1 cellular context compared by ENCODE assay signal in the genomic region with DNA sequence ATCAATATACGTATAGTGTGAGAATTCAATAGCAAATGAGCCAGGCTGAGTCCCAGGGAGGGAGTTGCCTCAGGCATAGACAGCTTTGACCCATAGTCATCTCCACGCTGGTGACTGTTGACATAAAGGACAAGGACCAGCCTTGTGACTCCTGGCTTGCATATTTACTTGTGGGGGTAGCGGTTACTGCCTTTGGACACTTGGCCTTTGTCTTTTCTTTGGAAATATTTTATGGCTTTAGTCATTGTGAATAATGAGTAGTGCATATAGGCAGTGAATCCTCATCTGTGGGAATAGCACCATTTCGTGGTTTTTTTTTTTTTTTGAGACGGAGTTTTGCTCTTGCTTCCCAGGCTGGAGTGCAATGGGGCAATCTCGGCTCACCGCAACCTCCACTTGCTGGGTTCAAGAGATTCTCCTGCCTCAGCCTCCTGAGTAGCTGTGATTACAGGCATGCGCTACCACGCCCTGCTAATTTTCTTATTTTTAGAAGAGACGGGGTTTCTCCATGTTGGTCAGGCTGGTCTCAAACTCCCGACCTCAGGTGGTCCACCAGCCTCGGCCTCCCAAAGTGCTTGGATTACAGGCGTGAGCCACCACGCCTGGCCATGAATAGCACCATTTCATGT.
TF ChIP-seq lines count a peak whose summit lies in the region.
"Not testable (repeated sequence)": the region's sequence is repeated elsewhere in the genome, so short reads cannot be mapped to it uniquely, and the experiment has no call there.

No MANE protein-coding gene starts in this region.

TF ChIP-seq in HepG2, 621 proteins besides CTCF, POLR2A, EP300 and RAD21 (continued from another document and continues in another):
- TF ChIP-seq, protein P1, sequence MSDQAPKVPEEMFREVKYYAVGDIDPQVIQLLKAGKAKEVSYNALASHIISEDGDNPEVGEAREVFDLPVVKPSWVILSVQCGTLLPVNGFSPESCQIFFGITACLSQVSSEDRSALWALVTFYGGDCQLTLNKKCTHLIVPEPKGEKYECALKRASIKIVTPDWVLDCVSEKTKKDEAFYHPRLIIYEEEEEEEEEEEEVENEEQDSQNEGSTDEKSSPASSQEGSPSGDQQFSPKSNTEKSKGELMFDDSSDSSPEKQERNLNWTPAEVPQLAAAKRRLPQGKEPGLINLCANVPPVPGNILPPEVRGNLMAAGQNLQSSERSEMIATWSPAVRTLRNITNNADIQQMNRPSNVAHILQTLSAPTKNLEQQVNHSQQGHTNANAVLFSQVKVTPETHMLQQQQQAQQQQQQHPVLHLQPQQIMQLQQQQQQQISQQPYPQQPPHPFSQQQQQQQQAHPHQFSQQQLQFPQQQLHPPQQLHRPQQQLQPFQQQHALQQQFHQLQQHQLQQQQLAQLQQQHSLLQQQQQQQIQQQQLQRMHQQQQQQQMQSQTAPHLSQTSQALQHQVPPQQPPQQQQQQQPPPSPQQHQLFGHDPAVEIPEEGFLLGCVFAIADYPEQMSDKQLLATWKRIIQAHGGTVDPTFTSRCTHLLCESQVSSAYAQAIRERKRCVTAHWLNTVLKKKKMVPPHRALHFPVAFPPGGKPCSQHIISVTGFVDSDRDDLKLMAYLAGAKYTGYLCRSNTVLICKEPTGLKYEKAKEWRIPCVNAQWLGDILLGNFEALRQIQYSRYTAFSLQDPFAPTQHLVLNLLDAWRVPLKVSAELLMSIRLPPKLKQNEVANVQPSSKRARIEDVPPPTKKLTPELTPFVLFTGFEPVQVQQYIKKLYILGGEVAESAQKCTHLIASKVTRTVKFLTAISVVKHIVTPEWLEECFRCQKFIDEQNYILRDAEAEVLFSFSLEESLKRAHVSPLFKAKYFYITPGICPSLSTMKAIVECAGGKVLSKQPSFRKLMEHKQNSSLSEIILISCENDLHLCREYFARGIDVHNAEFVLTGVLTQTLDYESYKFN (CRISPR knock-in tag; conservative IDR thresholded peaks at IDR 0.05): peak; percentile 97
- TF ChIP-seq, protein P2, sequence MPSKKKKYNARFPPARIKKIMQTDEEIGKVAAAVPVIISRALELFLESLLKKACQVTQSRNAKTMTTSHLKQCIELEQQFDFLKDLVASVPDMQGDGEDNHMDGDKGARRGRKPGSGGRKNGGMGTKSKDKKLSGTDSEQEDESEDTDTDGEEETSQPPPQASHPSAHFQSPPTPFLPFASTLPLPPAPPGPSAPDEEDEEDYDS (CRISPR knock-in tag; IDR thresholded peaks at IDR 0.05): peak; percentile 38; the same call in 1 of the 2 replicates
- TF ChIP-seq BCL3 (CRISPR knock-in tag; IDR thresholded peaks at IDR 0.05): peak; percentile 62; the same call in 1 of the 2 replicates
- peak; percentile 77; the same call in 1 of the 2 replicates for TF ChIP-seq JUNB (CRISPR knock-in tag; IDR thresholded peaks at IDR 0.05; ENCODE audit: borderline replicate concordance)
- TF ChIP-seq ZNF335 (CRISPR knock-in tag; IDR thresholded peaks at IDR 0.05): 0 out of 2 replicates have a peak, but pooled peaks have one; percentile 49
- TF ChIP-seq, protein P3, sequence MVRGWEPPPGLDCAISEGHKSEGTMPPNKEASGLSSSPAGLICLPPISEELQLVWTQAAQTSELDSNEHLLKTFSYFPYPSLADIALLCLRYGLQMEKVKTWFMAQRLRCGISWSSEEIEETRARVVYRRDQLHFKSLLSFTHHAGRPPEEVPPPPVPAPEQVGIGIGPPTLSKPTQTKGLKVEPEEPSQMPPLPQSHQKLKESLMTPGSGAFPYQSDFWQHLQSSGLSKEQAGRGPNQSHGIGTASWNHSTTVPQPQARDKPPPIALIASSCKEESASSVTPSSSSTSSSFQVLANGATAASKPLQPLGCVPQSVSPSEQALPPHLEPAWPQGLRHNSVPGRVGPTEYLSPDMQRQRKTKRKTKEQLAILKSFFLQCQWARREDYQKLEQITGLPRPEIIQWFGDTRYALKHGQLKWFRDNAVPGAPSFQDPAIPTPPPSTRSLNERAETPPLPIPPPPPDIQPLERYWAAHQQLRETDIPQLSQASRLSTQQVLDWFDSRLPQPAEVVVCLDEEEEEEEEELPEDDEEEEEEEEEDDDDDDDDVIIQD (CRISPR knock-in tag; IDR thresholded peaks at IDR 0.05; ENCODE audit: low read depth): peak; percentile 90
- TF ChIP-seq REPIN1 (CRISPR knock-in tag; IDR thresholded peaks at IDR 0.05; ENCODE audit: borderline replicate concordance, low read depth): peak; percentile 74; the same call in 1 of the 2 replicates
- TF ChIP-seq ETV5 (CRISPR knock-in tag; IDR thresholded peaks at IDR 0.05; ENCODE audit: borderline replicate concordance): peak; percentile 30; the same call in 1 of the 2 replicates
- TF ChIP-seq, protein P4, sequence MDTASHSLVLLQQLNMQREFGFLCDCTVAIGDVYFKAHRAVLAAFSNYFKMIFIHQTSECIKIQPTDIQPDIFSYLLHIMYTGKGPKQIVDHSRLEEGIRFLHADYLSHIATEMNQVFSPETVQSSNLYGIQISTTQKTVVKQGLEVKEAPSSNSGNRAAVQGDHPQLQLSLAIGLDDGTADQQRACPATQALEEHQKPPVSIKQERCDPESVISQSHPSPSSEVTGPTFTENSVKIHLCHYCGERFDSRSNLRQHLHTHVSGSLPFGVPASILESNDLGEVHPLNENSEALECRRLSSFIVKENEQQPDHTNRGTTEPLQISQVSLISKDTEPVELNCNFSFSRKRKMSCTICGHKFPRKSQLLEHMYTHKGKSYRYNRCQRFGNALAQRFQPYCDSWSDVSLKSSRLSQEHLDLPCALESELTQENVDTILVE (CRISPR knock-in tag; IDR thresholded peaks at IDR 0.05): peak; percentile 47; the same call in 1 of the 2 replicates
- TF ChIP-seq, protein P5, sequence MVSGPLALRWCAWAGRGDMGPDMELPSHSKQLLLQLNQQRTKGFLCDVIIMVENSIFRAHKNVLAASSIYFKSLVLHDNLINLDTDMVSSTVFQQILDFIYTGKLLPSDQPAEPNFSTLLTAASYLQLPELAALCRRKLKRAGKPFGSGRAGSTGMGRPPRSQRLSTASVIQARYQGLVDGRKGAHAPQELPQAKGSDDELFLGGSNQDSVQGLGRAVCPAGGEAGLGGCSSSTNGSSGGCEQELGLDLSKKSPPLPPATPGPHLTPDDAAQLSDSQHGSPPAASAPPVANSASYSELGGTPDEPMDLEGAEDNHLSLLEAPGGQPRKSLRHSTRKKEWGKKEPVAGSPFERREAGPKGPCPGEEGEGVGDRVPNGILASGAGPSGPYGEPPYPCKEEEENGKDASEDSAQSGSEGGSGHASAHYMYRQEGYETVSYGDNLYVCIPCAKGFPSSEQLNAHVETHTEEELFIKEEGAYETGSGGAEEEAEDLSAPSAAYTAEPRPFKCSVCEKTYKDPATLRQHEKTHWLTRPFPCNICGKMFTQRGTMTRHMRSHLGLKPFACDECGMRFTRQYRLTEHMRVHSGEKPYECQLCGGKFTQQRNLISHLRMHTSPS (CRISPR knock-in tag; IDR thresholded peaks at IDR 0.05; ENCODE audit: low read depth): 0 out of 2 replicates have a peak, but pooled peaks have one; percentile 39
- peak; percentile 61; the same call in 1 of the 2 replicates for TF ChIP-seq MYC (CRISPR knock-in tag; IDR thresholded peaks at IDR 0.05; ENCODE audit: borderline replicate concordance)
- peak; percentile 71 for TF ChIP-seq POLR2G (IDR thresholded peaks at IDR 0.05; ENCODE audit: low read depth, low read length)
- peak; percentile 61; the same call in 1 of the 2 replicates for TF ChIP-seq MAZ (IDR thresholded peaks at IDR 0.05; ENCODE audit: borderline replicate concordance, low read depth, low read length)
- TF ChIP-seq MAZ (CRISPR knock-in tag; IDR thresholded peaks at IDR 0.05; ENCODE audit: low read depth); CREM (CRISPR knock-in tag; IDR thresholded peaks at IDR 0.05): not testable (repeated sequence)
- peak; percentile 89; the same call in 1 of the 2 replicates for TF ChIP-seq DNMT3B (CRISPR knock-in tag; conservative IDR thresholded peaks at IDR 0.05)
- TF ChIP-seq DMAP1 (CRISPR knock-in tag; IDR thresholded peaks at IDR 0.05): peak; percentile 73; the same call in 1 of the 2 replicates
- TF ChIP-seq, protein P6, sequence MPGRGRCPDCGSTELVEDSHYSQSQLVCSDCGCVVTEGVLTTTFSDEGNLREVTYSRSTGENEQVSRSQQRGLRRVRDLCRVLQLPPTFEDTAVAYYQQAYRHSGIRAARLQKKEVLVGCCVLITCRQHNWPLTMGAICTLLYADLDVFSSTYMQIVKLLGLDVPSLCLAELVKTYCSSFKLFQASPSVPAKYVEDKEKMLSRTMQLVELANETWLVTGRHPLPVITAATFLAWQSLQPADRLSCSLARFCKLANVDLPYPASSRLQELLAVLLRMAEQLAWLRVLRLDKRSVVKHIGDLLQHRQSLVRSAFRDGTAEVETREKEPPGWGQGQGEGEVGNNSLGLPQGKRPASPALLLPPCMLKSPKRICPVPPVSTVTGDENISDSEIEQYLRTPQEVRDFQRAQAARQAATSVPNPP (CRISPR knock-in tag; IDR thresholded peaks at IDR 0.05): 0 out of 2 replicates have a peak, but pooled peaks have one; percentile 67
- TF ChIP-seq CREM (IDR thresholded peaks at IDR 0.05): peak; percentile 80; the same call in 1 of the 2 replicates
- peak; percentile 65 for TF ChIP-seq ISL2 (CRISPR knock-in tag; IDR thresholded peaks at IDR 0.05)
- peak; percentile 50; the same call in 1 of the 2 replicates for TF ChIP-seq ZSCAN5A (CRISPR knock-in tag; IDR thresholded peaks at IDR 0.05; ENCODE audit: borderline replicate concordance)
- TF ChIP-seq TBX2 (CRISPR knock-in tag; IDR thresholded peaks at IDR 0.05; ENCODE audit: borderline replicate concordance): peak; percentile 92
- peak; percentile 66; the same call in 1 of the 2 replicates for TF ChIP-seq POGK (CRISPR knock-in tag; conservative IDR thresholded peaks at IDR 0.05)
- TF ChIP-seq BCL6 (CRISPR knock-in tag; IDR thresholded peaks at IDR 0.05): peak; percentile 89
- TF ChIP-seq ERF (CRISPR knock-in tag; IDR thresholded peaks at IDR 0.05): peak; percentile 69; the same call in 1 of the 2 replicates
- TF ChIP-seq NR2F1 (CRISPR knock-in tag; IDR thresholded peaks at IDR 0.05): peak; percentile 47 to 50; a peak in 1 of 4 replicates
- TF ChIP-seq, protein P7, sequence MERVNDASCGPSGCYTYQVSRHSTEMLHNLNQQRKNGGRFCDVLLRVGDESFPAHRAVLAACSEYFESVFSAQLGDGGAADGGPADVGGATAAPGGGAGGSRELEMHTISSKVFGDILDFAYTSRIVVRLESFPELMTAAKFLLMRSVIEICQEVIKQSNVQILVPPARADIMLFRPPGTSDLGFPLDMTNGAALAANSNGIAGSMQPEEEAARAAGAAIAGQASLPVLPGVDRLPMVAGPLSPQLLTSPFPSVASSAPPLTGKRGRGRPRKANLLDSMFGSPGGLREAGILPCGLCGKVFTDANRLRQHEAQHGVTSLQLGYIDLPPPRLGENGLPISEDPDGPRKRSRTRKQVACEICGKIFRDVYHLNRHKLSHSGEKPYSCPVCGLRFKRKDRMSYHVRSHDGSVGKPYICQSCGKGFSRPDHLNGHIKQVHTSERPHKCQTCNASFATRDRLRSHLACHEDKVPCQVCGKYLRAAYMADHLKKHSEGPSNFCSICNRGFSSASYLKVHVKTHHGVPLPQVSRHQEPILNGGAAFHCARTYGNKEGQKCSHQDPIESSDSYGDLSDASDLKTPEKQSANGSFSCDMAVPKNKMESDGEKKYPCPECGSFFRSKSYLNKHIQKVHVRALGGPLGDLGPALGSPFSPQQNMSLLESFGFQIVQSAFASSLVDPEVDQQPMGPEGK (CRISPR knock-in tag; IDR thresholded peaks at IDR 0.05): peak; percentile 96
- TF ChIP-seq SP5 (CRISPR knock-in tag; IDR thresholded peaks at IDR 0.05; ENCODE audit: borderline replicate concordance, low read depth): peak; percentile 46; the same call in 1 of the 2 replicates
